ENCODE assay signal across 8 cellular contexts in genomic region chr2:198371902-198372611, GRCh38.
DNase-seq lines count a peak whose midpoint lies in the region; ATAC-seq, FAIRE-seq and TF ChIP-seq lines count a peak whose summit lies in the region.

No MANE protein-coding gene starts in this region.

- no peak for TF ChIP-seq EP300 in A549 (IDR thresholded peaks at IDR 0.05)

- H3K9me3 ChIP-seq in A549 (no peaks in the 10 kb centered on the region), Panc1 (ENCODE audit: control insufficient read depth, insufficient read depth, low read depth, low read length) (no peaks in the 10 kb centered on the region)

- H3K36me3 ChIP-seq in Panc1 (ENCODE audit: control insufficient read depth, insufficient read depth, low read length), result no peaks in the 10 kb centered on the region

- no peak overlapping the region for H3K4me3 Mint-ChIP-seq in osteocyte (ENCODE audit: unreplicated experiment)

- H3K9me3 Mint-ChIP-seq in osteocyte (ENCODE audit: unreplicated experiment), result no peaks in the 10 kb centered on the region

- FAIRE-seq in A549 (lab: Jason Lieb, UNC), result no peak

- ATAC-seq in A549 (peak in 1 of 2 experiments; percentile 50; a peak in 2 of 6 replicates), GM18868 (IDR thresholded peaks at IDR 0.05; ENCODE audit: unreplicated experiment) (peak; percentile 96), HG03025 (IDR thresholded peaks at IDR 0.05; ENCODE audit: low FRiP score, unreplicated experiment) (peak; percentile 94), Panc1 (peak; percentile 89), sciatic nerve (peak; percentile 96)

- no peak overlapping the region for H3K27ac Mint-ChIP-seq in osteocyte (ENCODE audit: unreplicated experiment)

- H3K4me1 Mint-ChIP-seq in osteocyte (ENCODE audit: unreplicated experiment), result no peaks in the 10 kb centered on the region

- peaks cover 10% of the 10 kb centered on the region for H3K27me3 Mint-ChIP-seq in osteocyte (ENCODE audit: unreplicated experiment)

- no peaks in the 10 kb centered on the region for H3K36me3 Mint-ChIP-seq in osteocyte (ENCODE audit: unreplicated experiment)

- POLR2A ChIA-PET in A549 (lab: Yijun Ruan, JAX) (no interaction called here), Panc1 (lab: Charles Lee) (no interaction called here)

- no peak for TF ChIP-seq RAD21 in A549 (conservative IDR thresholded peaks at IDR 0.05 in 1 of 2, IDR thresholded peaks at IDR 0.05 in 1 of 2)

- H3K4me2 ChIP-seq in A549, result peak overlapping the region; percentile 46

- WGBS in A549 (ENCODE audit: missing lambda C conversion rate), result 53% methylated on average over 12 of the region's 12 CpGs

- BruUV-seq in Panc1 (replicated peaks; lab: Mats Ljungman, UMichigan), result no TSS peak

- DNase-seq in A549 (ENCODE audit: low read depth in 1 of 2, low spot score in 1 of 2) (no peak), Panc1 (ENCODE audit: low read depth, low spot score) (no peak), sciatic nerve (ENCODE audit: low spot score) (no peak), head of caudate nucleus (no peak), osteocyte (ENCODE audit: extremely low spot score, unreplicated experiment) (no peak)
- no peak for DNase-seq in NK-92 treated with Interleukin-12 subunit alpha and Interleukin-12 subunit beta, amount 100 ng/mL, for 24 hours (lab: John Stamatoyannopoulos, UW)

- H3K27me3 ChIP-seq in Panc1 (ENCODE audit: control insufficient read depth, insufficient read depth, low read length), result no peaks in the 10 kb centered on the region; the same call in 1 of the 2 replicates

- H3K27ac ChIP-seq in A549 (no peak overlapping the region), Panc1 (ENCODE audit: low read length) (peak overlapping the region; percentile 31; the same call in 1 of the 2 replicates)

- H3K4me3 ChIP-seq in A549 (no peak overlapping the region), Panc1 (ENCODE audit: low read depth in 2 of 2, low read length in 2 of 2) (peak overlapping the region; percentile 35 to 55)

- no peaks in the 10 kb centered on the region for H3K4me1 ChIP-seq in A549
- H3K4me1 ChIP-seq in Panc1 (ENCODE audit: control insufficient read depth, insufficient read depth, low read length), result no peaks in the 10 kb centered on the region

- TF ChIP-seq CTCF in A549 (IDR thresholded peaks at IDR 0.05), result no peak
- no peak for TF ChIP-seq CTCF in Panc1 (IDR thresholded peaks at IDR 0.05)
- TF ChIP-seq CTCF in osteocyte (IDR thresholded peaks at IDR 0.05), result no peak

- in situ Hi-C loops in Panc1 (cut with HindIII; ENCODE audit: low pct_unique_long_range_greater_than_20kb, low sequenced_read_pairs), result no loop called here

- intact Hi-C loops in Panc1 (cut with micrococcal nuclease; ENCODE audit: unreplicated experiment), result loop anchor here (10.0 kb wide), 1 partner anchor 1113 kb away; no protein-coding TSS in a partner anchor
- intact Hi-C loops in sciatic nerve (cut with DNase I), result no loop called here
- intact Hi-C loops in head of caudate nucleus (cut with DNase I), result no loop called here

- CTCF ChIA-PET in A549 (lab: Yijun Ruan, JAX) (no interaction called here), Panc1 (lab: Charles Lee) (no interaction called here)

- no peak for TF ChIP-seq POLR2A in A549 (IDR thresholded peaks at IDR 0.05; ENCODE audit: low read length)

TF ChIP-seq in A549, 52 proteins besides CTCF, POLR2A, EP300 and RAD21:
- TF ChIP-seq EHF (CRISPR knock-in tag; IDR thresholded peaks at IDR 0.05), result no peak
- TF ChIP-seq CBX8 (IDR thresholded peaks at IDR 0.05), result no peak
- TF ChIP-seq FOXS1 (CRISPR knock-in tag; IDR thresholded peaks at IDR 0.05), result no peak
- no peak for TF ChIP-seq HEYL (CRISPR knock-in tag; IDR thresholded peaks at IDR 0.05)
- no peak for TF ChIP-seq KDM5A (IDR thresholded peaks at IDR 0.05)
- no peak for TF ChIP-seq TFCP2L1 (CRISPR knock-in tag; IDR thresholded peaks at IDR 0.05)
- TF ChIP-seq CHD2 (IDR thresholded peaks at IDR 0.05; ENCODE audit: low read length, partially characterized antibody), result no peak
- TF ChIP-seq NPAS2 (CRISPR knock-in tag; IDR thresholded peaks at IDR 0.05; ENCODE audit: borderline replicate concordance), result no peak
